Comparison of ENCODE assay signal across 22 cellular contexts in the genomic region with DNA sequence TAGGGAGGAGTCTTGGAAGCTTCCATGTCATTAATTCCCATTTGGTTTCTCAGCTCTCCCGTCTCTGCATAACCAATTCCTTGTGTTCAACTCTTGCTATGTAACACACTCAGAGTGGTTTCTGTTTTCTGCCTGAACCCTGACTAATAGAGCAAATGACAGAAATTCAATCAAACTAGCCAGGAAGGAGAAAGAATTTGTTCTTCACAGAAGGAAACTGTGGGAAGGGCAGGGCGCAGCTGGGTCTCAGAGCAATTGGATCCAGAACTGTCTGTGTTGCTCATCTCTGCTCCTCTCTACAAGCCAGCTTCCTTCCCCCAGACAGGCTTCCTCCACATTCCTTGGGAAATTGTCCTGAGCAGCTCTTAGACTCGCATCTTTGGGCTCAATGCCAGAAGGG.
DNase-seq lines count a peak whose midpoint lies in the region; ATAC-seq and TF ChIP-seq lines count a peak whose summit lies in the region.
"Had no signal": no experiment of that assay in that cellular context is flagged by ENCODE, and none has a peak within 500 bp of the region (broad histone marks: within the 10 kb centered on the region; RNA-seq: fewer than 3 reads in every experiment).

No MANE protein-coding gene starts in this region.

- DNase-seq in HFFc6 (peak; percentile 48), chondrocyte (ENCODE audit: low spot score) (no peak), suprapubic skin (ENCODE audit: low spot score in 2 of 2) (no peak), NOMO-1 treated with dmso at 0.1 percent for 144 hours (lab: John Stamatoyannopoulos, UW; ENCODE audit: unreplicated experiment) (no peak), GOT3 (lab: John Stamatoyannopoulos, UW) (no peak)
- DNase-seq in activated CD8-positive, alpha-beta memory T cell treated with anti-CD3 and anti-CD28 coated beads for 24 hours: no peak
- DNase-seq: activated CD4-positive, CD25-positive, alpha-beta regulatory T cell treated with anti-CD3 and anti-CD28 coated beads, Interleukin-2, amount 50 U/mL, for 72 hours; midbrain; NCI-H1417 treated with DMSO at 0.1 percent for 48 hours; NCI-H748 treated with DMSO at 0.1 percent for 48 hours; PC-9; retina; T-helper 9 cell had no signal

- TF ChIP-seq CTCF in HFFc6 (IDR thresholded peaks at IDR 0.05): no peak
- TF ChIP-seq CTCF in chondrocyte (IDR thresholded peaks at IDR 0.05): no peak
- no peak for TF ChIP-seq CTCF in nephron (IDR thresholded peaks at IDR 0.05; ENCODE audit: unreplicated experiment in 3 of 3)
- no peak for TF ChIP-seq CTCF in suprapubic skin (IDR thresholded peaks at IDR 0.05)

- H3K27me3 ChIP-seq in suprapubic skin: no peaks in the 10 kb centered on the region
- H3K27me3 ChIP-seq: cardiac muscle cell, hepatocyte, neural progenitor cell had no signal

- H3K27ac Mint-ChIP-seq in HFFc6 (peak overlapping the region; percentile 76), chondrocyte (ENCODE audit: unreplicated experiment) (peak overlapping the region; percentile 51), nephron (peak overlapping the region; percentile 71 to 98 (median 96))
- H3K27ac Mint-ChIP-seq: activated naive CD8-positive, alpha-beta T cell; activated T-helper 1 cell treated with anti-CD3 and anti-CD28 coated beads, Interleukin-12 subunit alpha, Interleukin-12 subunit beta, Interleukin-2, Interleukin-4 antibody, amounts not matched to agents 30 ng/mL and 10 ng/mL and 1 ng/mL, durations not matched to agents 14 hours and 24 hours and 36 hours; neural progenitor cell had no signal

- H3K36me3 Mint-ChIP-seq in HFFc6 (ENCODE audit: low read depth) (peaks cover 10% of the 10 kb centered on the region; the same call in 1 of the 2 replicates), chondrocyte (ENCODE audit: low read depth) (peaks cover 24% of the 10 kb centered on the region), nephron (ENCODE audit: low read depth) (no peaks in the 10 kb centered on the region)
- H3K36me3 Mint-ChIP-seq: activated naive CD8-positive, alpha-beta T cell had no signal

- no peak overlapping the region for H3K4me3 ChIP-seq in suprapubic skin
- H3K4me3 ChIP-seq: cardiac muscle cell, hepatocyte, neural progenitor cell, PC-9 had no signal

- TF ChIP-seq EP300 in suprapubic skin (IDR thresholded peaks at IDR 0.05): no peak

- H3K4me3 Mint-ChIP-seq in HFFc6 (peak overlapping the region; percentile 64), chondrocyte (ENCODE audit: unreplicated experiment) (no peak overlapping the region), nephron (peak overlapping the region in 1 of 3 experiments; percentile 21)
- H3K4me3 Mint-ChIP-seq: activated naive CD8-positive, alpha-beta T cell; activated T-helper 1 cell treated with anti-CD3 and anti-CD28 coated beads, Interleukin-12 subunit alpha, Interleukin-12 subunit beta, Interleukin-2, Interleukin-4 antibody, amounts not matched to agents 30 ng/mL and 10 ng/mL and 1 ng/mL, durations not matched to agents 14 hours and 24 hours and 36 hours; neural progenitor cell had no signal

- no peaks in the 10 kb centered on the region for H3K9me3 ChIP-seq in suprapubic skin

- no peaks in the 10 kb centered on the region for H3K36me3 ChIP-seq in suprapubic skin
- H3K36me3 ChIP-seq: cardiac muscle cell, neural progenitor cell had no signal

- H3K27me3 Mint-ChIP-seq in HFFc6 (ENCODE audit: insufficient read depth) (no peaks in the 10 kb centered on the region), chondrocyte (ENCODE audit: low read depth) (no peaks in the 10 kb centered on the region), nephron (ENCODE audit: low read depth) (peaks cover 4% of the 10 kb centered on the region)
- H3K27me3 Mint-ChIP-seq: activated naive CD8-positive, alpha-beta T cell had no signal

- WGBS in suprapubic skin: 55% methylated on average over 3 of the region's 3 CpGs

- peaks cover 38% of the 10 kb centered on the region for H3K4me1 ChIP-seq in suprapubic skin
- H3K4me1 ChIP-seq: neural progenitor cell had no signal

- peak overlapping the region; percentile 70 for H3K27ac ChIP-seq in suprapubic skin
- H3K27ac ChIP-seq: C4-2B, cardiac muscle cell, hepatocyte, neural progenitor cell, PC-9 had no signal

- no peak for TF ChIP-seq POLR2A in suprapubic skin (IDR thresholded peaks at IDR 0.05)

- H3K9me3 Mint-ChIP-seq in HFFc6: no peaks in the 10 kb centered on the region
- no peaks in the 10 kb centered on the region for H3K9me3 Mint-ChIP-seq in chondrocyte (ENCODE audit: low read depth)
- no peaks in the 10 kb centered on the region for H3K9me3 Mint-ChIP-seq in nephron
- H3K9me3 Mint-ChIP-seq: activated T-helper 1 cell treated with anti-CD3 and anti-CD28 coated beads, Interleukin-12 subunit alpha, Interleukin-12 subunit beta, Interleukin-2, Interleukin-4 antibody, amounts not matched to agents 30 ng/mL and 10 ng/mL and 1 ng/mL, durations not matched to agents 14 hours and 24 hours and 36 hours; neural progenitor cell had no signal

- ATAC-seq in HG03354 (IDR thresholded peaks at IDR 0.05; ENCODE audit: poor library complexity, severe bottlenecking, unreplicated experiment): no peak
- ATAC-seq: esophagus mucosa had no signal

- H3K4me1 Mint-ChIP-seq in HFFc6 (ENCODE audit: low read depth) (peaks cover 36% of the 10 kb centered on the region), chondrocyte (ENCODE audit: low read depth) (peaks cover 32% of the 10 kb centered on the region), nephron (peaks cover 81% of the 10 kb centered on the region)
